Comparison of ENCODE assay signal across 25 cellular contexts in genomic region chr17:71974051-71974450, GRCh38.
"Had no signal": no experiment of that assay in that cellular context is flagged by ENCODE, and none has a peak within 500 bp of the region (broad histone marks: within the 10 kb centered on the region; RNA-seq: fewer than 3 reads in every experiment).

No MANE protein-coding gene starts in this region.

- ATAC-seq: foreskin keratinocyte; left cardiac atrium; left ventricle myocardium superior; naive thymus-derived CD4-positive, alpha-beta T cell; sciatic nerve had no signal

- H3K36me3 ChIP-seq: prostate gland, upper lobe of left lung, uterus had no signal

- DNase-seq: dermis blood vessel endothelial cell; effector CD4-positive, alpha-beta T cell; endodermal cell; erythroblast; foreskin keratinocyte; head of caudate nucleus; kidney; left cardiac atrium; left ventricle myocardium superior; mesenchymal stem cell; midbrain; naive thymus-derived CD4-positive, alpha-beta T cell; nephron progenitor cell; retina; stimulated activated CD4-positive, alpha-beta T cell treated with anti-CD3 and anti-CD28 coated beads, Interleukin-12 subunit alpha, Interleukin-12 subunit beta, amount 100 ng/mL, for 4 hours; stimulated activated CD4-positive, alpha-beta T cell treated with anti-CD3 and anti-CD28 coated beads, Interleukin-2, amount 100 ng/mL, for 48 hours; stimulated activated naive CD4-positive, alpha-beta T cell treated with Interleukin-2 at 50 U/mL for 16 hours; upper lobe of left lung; uterus had no signal

- H3K9me3 ChIP-seq: prostate gland, upper lobe of left lung, uterus had no signal

- H3K27me3 ChIP-seq: foreskin keratinocyte, hepatocyte, upper lobe of left lung, uterus had no signal

- H3K9ac ChIP-seq: parathyroid adenoma had no signal

- H3K27ac ChIP-seq: foreskin keratinocyte, parathyroid adenoma, upper lobe of left lung had no signal

- H3K4me1 ChIP-seq: parathyroid adenoma, prostate gland, upper lobe of left lung, uterus had no signal

- H3K4me3 ChIP-seq: hepatocyte, lung, prostate gland, skin epidermis, upper lobe of left lung, uterus had no signal
